In genomic region chr1:214548988-214549387, GRCh38 we compare ENCODE assay signal across 7 cellular contexts. TPM values are rescaled to one million over a fixed set of nuclear protein-coding genes. Genes with fewer than 3 reads are reported as not detected.
DNase-seq lines count a peak whose midpoint lies in the region; ATAC-seq, FAIRE-seq and TF ChIP-seq lines count a peak whose summit lies in the region.

No MANE protein-coding gene starts in this region.

- H3K4me2 ChIP-seq in GM12878 (ENCODE audit: control insufficient read depth, insufficient read depth) = no peak overlapping the region

- no peak overlapping the region for H2AFZ ChIP-seq in GM12878 (ENCODE audit: control insufficient read depth, low read depth, low read length)

- H3K36me3 ChIP-seq in GM12878 (ENCODE audit: control insufficient read depth in 2 of 2, insufficient read depth in 2 of 2, low read length in 1 of 2) (no peaks in the 10 kb centered on the region), testis (ENCODE audit: low read depth, missing control alignments) (no peaks in the 10 kb centered on the region)

- H3K4me1 ChIP-seq in GM12878 (ENCODE audit: control insufficient read depth, insufficient read depth, low read length) (no peaks in the 10 kb centered on the region), testis (peaks cover 34% of the 10 kb centered on the region)

- SMC1A ChIA-PET in GM12878 (lab: Charles Lee; ENCODE audit: uncharacterized antibody, unreplicated experiment) = interaction anchor here (0.7 to 6.7 kb wide), 19 partner anchors 9 to 159 kb away, joined by 3 to 83 read pairs (median 4); no protein-coding TSS in a partner anchor

- no peaks in the 10 kb centered on the region for H3K79me2 ChIP-seq in GM12878 (ENCODE audit: control insufficient read depth, insufficient read depth, low read length)

- TF ChIP-seq CTCF in HFF-Myc (IDR thresholded peaks at IDR 0.05; ENCODE audit: low read depth, low read length, missing control alignments) = no peak
- TF ChIP-seq CTCF in GM12878 (IDR thresholded peaks at IDR 0.05 in 2 of 3, conservative IDR thresholded peaks at IDR 0.05 in 1 of 3; ENCODE audit: control insufficient read depth in 2 of 3, extremely low read depth in 1 of 3, insufficient read depth in 1 of 3, low read depth in 3 of 3, low read length in 3 of 3) = no peak
- no peak for TF ChIP-seq CTCF in testis (IDR thresholded peaks at IDR 0.05)

- POLR2A ChIA-PET in GM12878 (lab: Charles Lee) = interaction anchor here (0.8 to 5.0 kb wide), 3 partner anchors 9 to 1535 kb away, joined by 3 to 40 read pairs (median 10); no protein-coding TSS in a partner anchor

- BruUV-seq in GM12878 (replicated peaks; lab: Mats Ljungman, UMichigan) = no TSS peak

- H3K27me3 ChIP-seq in GM12878 (replicated peaks in 1 of 2; ENCODE audit: control insufficient read depth in 2 of 2, insufficient read depth in 2 of 2, low read length in 1 of 2) = peaks cover 3 to 7% of the 10 kb centered on the region in 2 experiments; a peak in 3 of 4 replicates
- no peaks in the 10 kb centered on the region for H3K27me3 ChIP-seq in testis

- in situ Hi-C loops in GM12878 (cut with MboI) = no loop called here

- 0% methylated on average over 2 of the region's 2 CpGs for WGBS in GM12878 (ENCODE audit: insufficient coverage, insufficient replicate concordance, low lambda C conversion rate, missing lambda C conversion rate)
- 20 to 34% methylated on average over 2 of the region's 2 CpGs for WGBS in testis, 2 donors

- H3K9ac ChIP-seq in GM12878 (ENCODE audit: control insufficient read depth, insufficient read depth, low read length) = no peak overlapping the region

- no peak for FAIRE-seq in GM12878 (lab: Jason Lieb, UNC)

- TF ChIP-seq RAD21 in GM12878 (IDR thresholded peaks at IDR 0.05; ENCODE audit: insufficient read depth, low read depth, low read length) = no peak

- RAD21 ChIA-PET in GM12878 (lab: Charles Lee; ENCODE audit: unreplicated experiment) = interaction anchor here (0.8 to 6.7 kb wide), 10 partner anchors 11 to 216 kb away, joined by 3 to 51 read pairs (median 4); no protein-coding TSS in a partner anchor

- ATAC-seq in GM12878 = peak; percentile 16; the same call in 1 of the 3 replicates
- no peak for ATAC-seq in GM21526 (IDR thresholded peaks at IDR 0.05; ENCODE audit: low FRiP score, unreplicated experiment)

- H3K4me3 ChIP-seq in HFF-Myc (replicated peaks; ENCODE audit: low read depth, low read length) (peak overlapping the region; percentile 91), GM12878 (no peak overlapping the region), testis (no peak overlapping the region)

- CTCF ChIA-PET in GM12878 (lab: Yijun Ruan, JAX) = interaction anchor here (0.6 to 2.9 kb wide), 9 partner anchors 8 to 217 kb away, joined by 3 to 17 read pairs (median 5); no protein-coding TSS in a partner anchor

- H3K27ac ChIP-seq in GM12878 (ENCODE audit: control insufficient read depth, insufficient read depth) = no peak overlapping the region
- peak overlapping the region; percentile 9 to 41 for H3K27ac ChIP-seq in testis

- H3K9me3 ChIP-seq in GM12878 (replicated peaks; ENCODE audit: control insufficient read depth, insufficient read depth, low read length) (no peaks in the 10 kb centered on the region), testis (no peaks in the 10 kb centered on the region)

- DNase-seq in HFF-Myc (ENCODE audit: extremely low read depth, low read depth) (no peak), GM12878 (ENCODE audit: low read depth, low spot score) (no peak), hepatic stellate cell (ENCODE audit: low spot score) (peak; percentile 47), testis (peak; percentile 86)
- no peak for DNase-seq in stimulated activated CD8-positive, alpha-beta memory T cell treated with anti-CD3 and anti-CD28 coated beads, Interleukin-4, amount 100 ng/mL, for 48 hours
- no peak for DNase-seq in stimulated activated CD4-positive, alpha-beta T cell treated with anti-CD3 and anti-CD28 coated beads, Interleukin-4, amount 100 ng/mL, for 4 hours

- H4K20me1 ChIP-seq in GM12878 (ENCODE audit: control insufficient read depth, insufficient read depth) = no peaks in the 10 kb centered on the region

- intact Hi-C loops in GM12878 (cut with micrococcal nuclease; ENCODE audit: unreplicated experiment) = no loop called here
- intact Hi-C loops in testis (cut with DNase I; ENCODE audit: low total_unique reads) = no loop called here

- TF ChIP-seq POLR2A in GM12878 (IDR thresholded peaks at IDR 0.05; ENCODE audit: low read depth, low read length) (no peak), testis (IDR thresholded peaks at IDR 0.05) (no peak)

- no peak for TF ChIP-seq EP300 in GM12878 (IDR thresholded peaks at IDR 0.05; ENCODE audit: borderline replicate concordance in 1 of 2, control insufficient read depth in 1 of 2, low read depth in 2 of 2, low read length in 2 of 2)

TF ChIP-seq in GM12878, 131 proteins besides CTCF, POLR2A, EP300 and RAD21 (continues in another document):
- TF ChIP-seq MTA2 (IDR thresholded peaks at IDR 0.05; ENCODE audit: low read depth) (no peak), SPI1 (IDR thresholded peaks at IDR 0.05; ENCODE audit: borderline replicate concordance, insufficient read depth, low read depth, low read length) (no peak), CREM (IDR thresholded peaks at IDR 0.05; ENCODE audit: low read depth) (no peak), ZNF217 (IDR thresholded peaks at IDR 0.05) (no peak), ZBTB4 (CRISPR knock-in tag; IDR thresholded peaks at IDR 0.05) (no peak)

RNA-seq across cellular contexts. Expression of gene PTPN14, which starts 2.4 kb away (rescaled TPM):
- total RNA-seq in GM12878 (2013; cell fraction: nucleolus; rRNA removed) = 0.42 and 0.73 TPM in 2 replicates
- total RNA-seq in GM12878 (2014; rRNA removed) (0.44 and 0.68 TPM in 2 replicates), GM12878 (2014; rRNA removed; fragmentation: Illumina TruSeq; extraction: Trizol) (0.45 and 0.74 TPM in 2 replicates), GM12878 (2021) (2.0 and 2.2 TPM in 2 replicates), testis (10 to 100 TPM; 42.2 to 59.2 TPM)
- polyA plus RNA-seq in GM12878 (2011; ENCODE audit: low read depth) = 0.12 TPM
- polyA plus RNA-seq in GM12878 (2011; rRNA removed) (5.1 and 5.4 TPM in 2 replicates), GM12878 (2014; fragmentation: Illumina TruSeq; extraction: Trizol) (0.40 and 0.43 TPM in 2 replicates), GM12878 (2014; fragmentation: Nextera tagmentation; extraction: Ambion mirVana) (under 1 TPM; 0.05 to 0.14 TPM), GM12878 (2014; rRNA removed) (0.42 and 0.43 TPM in 2 replicates), GM12878 (2016; fragmentation: Nextera tagmentation; extraction: Ambion mirVana) (under 1 TPM; 0.44 to 0.58 TPM), testis (ENCODE audit: insufficient read depth, low read depth, low replicate concordance) (14.8 TPM)
- polyA plus RNA-seq in GM12878 (2011; cell fraction: cytosol; rRNA removed) = 4.6 and 5.0 TPM in 2 replicates
- polyA plus RNA-seq in GM12878 (2011; cell fraction: nucleus; rRNA removed) = 5.8 and 6.3 TPM in 2 replicates
- 0.11 and 0.20 TPM in 2 replicates for polyA plus RNA-seq in GM12878 (2012)
- polyA minus RNA-seq in GM12878 (2011; rRNA and poly(A)+ RNA removed) = 17.4 and 20.8 TPM in 2 replicates
- polyA minus RNA-seq in GM12878 (2011; cell fraction: cytosol; rRNA and poly(A)+ RNA removed) = 7.2 and 7.6 TPM in 2 replicates
- polyA minus RNA-seq in GM12878 (2011; cell fraction: nucleus; rRNA and poly(A)+ RNA removed) = 8.6 and 14.7 TPM in 2 replicates

RNA-seq across cellular contexts. Expression of gene CENPF, which starts 54.0 kb away (rescaled TPM):
- 49.6 and 51.6 TPM in 2 replicates for total RNA-seq in GM12878 (2013; cell fraction: nucleolus; rRNA removed)
- total RNA-seq in GM12878 (2014; rRNA removed) (49.5 and 55.4 TPM in 2 replicates), GM12878 (2014; rRNA removed; fragmentation: Illumina TruSeq; extraction: Trizol) (124 and 132 TPM in 2 replicates), GM12878 (2021) (73.1 and 85.0 TPM in 2 replicates), testis (10 to 100 TPM; 28.1 to 30.7 TPM)
- 17.7 TPM for polyA plus RNA-seq in GM12878 (2011; ENCODE audit: low read depth)
- polyA plus RNA-seq in GM12878 (2011; rRNA removed) (42.0 and 83.6 TPM in 2 replicates), GM12878 (2014; fragmentation: Illumina TruSeq; extraction: Trizol) (95.7 and 101 TPM in 2 replicates), GM12878 (2014; fragmentation: Nextera tagmentation; extraction: Ambion mirVana) (10 to 100 TPM; 26.0 to 68.0 TPM), GM12878 (2014; rRNA removed) (38.5 and 51.0 TPM in 2 replicates), GM12878 (2016; fragmentation: Nextera tagmentation; extraction: Ambion mirVana) (10 to 100 TPM; 90.9 to 95.1 TPM), testis (ENCODE audit: insufficient read depth, low read depth, low replicate concordance) (7.7 TPM)
- polyA plus RNA-seq in GM12878 (2011; cell fraction: cytosol; rRNA removed) = 19.7 and 19.8 TPM in 2 replicates
- 62.4 and 63.9 TPM in 2 replicates for polyA plus RNA-seq in GM12878 (2011; cell fraction: nucleus; rRNA removed)
- 23.3 and 40.5 TPM in 2 replicates for polyA plus RNA-seq in GM12878 (2012)
- 25.7 and 32.0 TPM in 2 replicates for polyA minus RNA-seq in GM12878 (2011; rRNA and poly(A)+ RNA removed)
- polyA minus RNA-seq in GM12878 (2011; cell fraction: cytosol; rRNA and poly(A)+ RNA removed) = 22.6 and 25.8 TPM in 2 replicates
- polyA minus RNA-seq in GM12878 (2011; cell fraction: nucleus; rRNA and poly(A)+ RNA removed) = 21.8 and 28.6 TPM in 2 replicates

Comparison
In these comparisons a context has a peak if more than half of its experiments do, and no peak if none do; other contexts are left out.
1. DNase-seq: peak in hepatic stellate cell (single experiment) and testis (single experiment); none in HFF-Myc (single experiment), GM12878 (single experiment), stimulated activated CD8-positive, alpha-beta memory T cell treated with anti-CD3 and anti-CD28 coated beads, Interleukin-4, amount 100 ng/mL, for 48 hours (single experiment) and stimulated activated CD4-positive, alpha-beta T cell treated with anti-CD3 and anti-CD28 coated beads, Interleukin-4, amount 100 ng/mL, for 4 hours (0 of 2).
2. RNA of gene PTPN14, which starts 2.4 kb away (total RNA-seq): 42.2 to 59.2 TPM in testis; 0.42 to 2.2 TPM in GM12878; every median in the first group is over 10 times any median in the second.